ENCODE assay signal across 24 cellular contexts in genomic region chr17:11081342-11081741, GRCh38.
"Had no signal": no experiment of that assay in that cellular context is flagged by ENCODE, and none has a peak within 500 bp of the region (broad histone marks: within the 10 kb centered on the region; RNA-seq: fewer than 3 reads in every experiment).

No MANE protein-coding gene starts in this region.

- H3K9me3 ChIP-seq: left lung, lower lobe of right lung, neutrophil, right atrium auricular region, right lobe of liver, suprapubic skin, thoracic aorta, tibial artery, uterus had no signal

- H3K4me3 ChIP-seq: heart right ventricle, left lung, lower lobe of right lung, neural progenitor cell, right atrium auricular region, right lobe of liver, suprapubic skin, thoracic aorta, tibial artery, uterus had no signal

- H3K4me2 ChIP-seq: neural progenitor cell had no signal

- H3K36me3 ChIP-seq: heart right ventricle, left lung, lower lobe of right lung, neural progenitor cell, neutrophil, right atrium auricular region, right lobe of liver, suprapubic skin, thoracic aorta, tibial artery, uterus had no signal

- H3K27me3 ChIP-seq: neural progenitor cell, neutrophil, right lobe of liver, suprapubic skin, tibial artery had no signal

- H3K27ac ChIP-seq: heart right ventricle, left lung, lower lobe of right lung, neural progenitor cell, neutrophil, right atrium auricular region, right lobe of liver, suprapubic skin, thoracic aorta, tibial artery, uterus had no signal

- FAIRE-seq: keratinocyte had no signal

- H3K4me1 ChIP-seq: heart right ventricle, left lung, lower lobe of right lung, right atrium auricular region, right lobe of liver, suprapubic skin, tibial artery, uterus had no signal

- DNase-seq: heart right ventricle; hippocampal formation; kidney glomerular epithelial cell; left cardiac atrium; left lung; lower lobe of right lung; mammary epithelial cell; mesenchymal stem cell; naive B cell; natural killer cell; nephron progenitor cell; occipital lobe; right lobe of liver; stimulated activated CD4-positive, alpha-beta T cell treated with anti-CD3 and anti-CD28 coated beads, Interleukin-4, amount 100 ng/mL, for 24 hours; stimulated activated naive CD4-positive, alpha-beta T cell; tibial artery; uterus had no signal

- H2AFZ ChIP-seq: neural progenitor cell had no signal

- ATAC-seq: heart right ventricle; left cardiac atrium; left lung; lower lobe of right lung; natural killer cell; right lobe of liver; stimulated activated effector memory CD8-positive, alpha-beta T cell treated with anti-CD3 and anti-CD28 coated beads, Interleukin-12 subunit alpha, Interleukin-12 subunit beta, amount 100 ng/mL, for 72 hours had no signal
